In the genomic region with DNA sequence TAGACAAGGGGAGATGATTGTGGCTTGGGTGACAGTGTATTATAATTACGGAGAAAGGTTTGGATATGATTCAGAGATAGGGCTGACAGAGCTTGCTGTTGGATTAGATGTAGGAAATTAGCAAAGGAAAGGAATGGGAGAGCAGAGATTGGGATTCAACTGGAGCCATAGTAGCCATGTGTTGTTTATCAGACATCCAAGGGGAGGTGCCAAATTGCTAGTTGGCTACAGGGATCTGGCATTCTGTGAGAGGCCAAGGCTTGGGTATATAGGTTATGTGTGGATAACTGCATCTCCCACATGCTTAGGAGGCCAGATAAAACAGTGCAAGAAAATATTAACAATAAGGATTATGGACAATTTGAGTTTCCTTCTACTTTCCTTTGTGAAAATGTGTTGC, we compare ENCODE assay signal across 26 cellular contexts. TPM values are rescaled to one million over a fixed set of nuclear protein-coding genes. Genes with fewer than 3 reads are reported as not detected.
DNase-seq lines count a peak whose midpoint lies in the region; ATAC-seq and TF ChIP-seq lines count a peak whose summit lies in the region.
"Had no signal": no experiment of that assay in that cellular context is flagged by ENCODE, and none has a peak within 500 bp of the region (broad histone marks: within the 10 kb centered on the region; RNA-seq: fewer than 3 reads in every experiment).

No MANE protein-coding gene starts in this region.

- intact Hi-C loops in activated CD4-positive, alpha-beta T cell treated with anti-CD3 and anti-CD28 coated beads, Interleukin-2, amount 10 ng/mL, durations not matched to agents 24 days and 14 days (cut with micrococcal nuclease) = no loop called here
- intact Hi-C loops in CD4-positive, alpha-beta memory T cell (cut with micrococcal nuclease) = no loop called here
- intact Hi-C loops in gastrocnemius medialis (cut with DNase I; ENCODE audit: low total_unique reads) = no loop called here

- CTCF ChIA-PET in CD4-positive, alpha-beta memory T cell (lab: Charles Lee; ENCODE audit: partially characterized antibody) = interaction anchor here (2.4 to 3.0 kb wide), 2 partner anchors 29 to 32 kb away, joined by 7 to 8 read pairs; no protein-coding TSS in a partner anchor

- DNase-seq in activated CD4-positive, alpha-beta T cell treated with anti-CD3 and anti-CD28 coated beads, Interleukin-2, amount 10 ng/mL, durations not matched to agents 24 days and 14 days = peak; percentile 6
- no peak for DNase-seq in activated CD4-positive, alpha-beta T cell treated with anti-CD3 and anti-CD28 coated beads, Interleukin-2, amount 50 U/mL, for 48 hours
- DNase-seq in CD4-positive, alpha-beta memory T cell = no peak
- no peak for DNase-seq in immature natural killer cell
- DNase-seq in SJCRH30 = no peak
- no peak for DNase-seq in globus pallidus (ENCODE audit: low spot score)
- DNase-seq in gastrocnemius medialis = no peak
- DNase-seq: activated CD4-positive, CD25-positive, alpha-beta regulatory T cell treated with anti-CD3 and anti-CD28 coated beads, Interleukin-2, amount 50 U/mL, for 72 hours; activated naive CD4-positive, alpha-beta T cell treated with anti-CD3 and anti-CD28 coated beads for 36 hours; aorta; central memory CD4-positive, alpha-beta T cell; dermis blood vessel endothelial cell; DMS53; Karpas-422; left ventricle myocardium superior; NCI-H2171; NCI-H524; nephron progenitor cell; ovary; PC-9; retina; SHP77; stimulated activated CD4-positive, alpha-beta T cell treated with anti-CD3 and anti-CD28 coated beads, Interleukin-2, amount 100 ng/mL, for 24 hours; transverse colon had no signal

- no peak for TF ChIP-seq CTCF in gastrocnemius medialis (IDR thresholded peaks at IDR 0.05 in 4 of 5, conservative IDR thresholded peaks at IDR 0.05 in 1 of 5)

- in situ Hi-C loops in gastrocnemius medialis (cut with MboI; ENCODE audit: low sequenced_read_pairs in 4 of 4) = no loop called here

- H3K9me3 ChIP-seq in CD4-positive, alpha-beta memory T cell (ENCODE audit: control insufficient read depth in 1 of 2, low read length in 2 of 2) = no peaks in the 10 kb centered on the region
- no peaks in the 10 kb centered on the region for H3K9me3 ChIP-seq in SJCRH30 (replicated peaks)
- H3K9me3 ChIP-seq in gastrocnemius medialis = no peaks in the 10 kb centered on the region
- H3K9me3 ChIP-seq: ovary, transverse colon had no signal

- H3K27me3 ChIP-seq in CD4-positive, alpha-beta memory T cell (ENCODE audit: insufficient read depth, low read length) = no peaks in the 10 kb centered on the region
- no peaks in the 10 kb centered on the region for H3K27me3 ChIP-seq in SJCRH30
- no peaks in the 10 kb centered on the region for H3K27me3 ChIP-seq in gastrocnemius medialis
- H3K27me3 ChIP-seq: ovary, transverse colon had no signal

- H3K4me3 Mint-ChIP-seq in activated CD4-positive, alpha-beta T cell treated with anti-CD3 and anti-CD28 coated beads, Interleukin-2, amount 10 ng/mL, durations not matched to agents 24 days and 14 days = no peak overlapping the region
- no peak overlapping the region for H3K4me3 Mint-ChIP-seq in CD4-positive, alpha-beta memory T cell
- H3K4me3 Mint-ChIP-seq in activated T-helper 17 cell treated with anti-CD3 and anti-CD28 coated beads, Interleukin-2, amount 50 U/mL, for 72 hours = no peak overlapping the region
- H3K4me3 Mint-ChIP-seq in immature natural killer cell = no peak overlapping the region
- H3K4me3 Mint-ChIP-seq: activated naive CD4-positive, alpha-beta T cell treated with anti-CD3 and anti-CD28 coated beads for 36 hours; nephron progenitor cell had no signal

- ATAC-seq in activated T-helper 17 cell treated with anti-CD3 and anti-CD28 coated beads, Interleukin-2, amount 50 U/mL, for 72 hours (replicated peaks) = no peak
- no peak for ATAC-seq in gastrocnemius medialis
- ATAC-seq: HepG2, left ventricle myocardium superior had no signal

- no peak for TF ChIP-seq POLR2A in gastrocnemius medialis (IDR thresholded peaks at IDR 0.05)

- no peaks in the 10 kb centered on the region for H3K9me3 Mint-ChIP-seq in activated CD4-positive, alpha-beta T cell treated with anti-CD3 and anti-CD28 coated beads, Interleukin-2, amount 10 ng/mL, durations not matched to agents 24 days and 14 days
- peaks cover 0 to 8% (median 0%) of the 10 kb centered on the region in 8 donors for H3K9me3 Mint-ChIP-seq in CD4-positive, alpha-beta memory T cell
- no peaks in the 10 kb centered on the region for H3K9me3 Mint-ChIP-seq in activated T-helper 17 cell treated with anti-CD3 and anti-CD28 coated beads, Interleukin-2, amount 50 U/mL, for 72 hours
- no peaks in the 10 kb centered on the region for H3K9me3 Mint-ChIP-seq in immature natural killer cell
- H3K9me3 Mint-ChIP-seq: activated naive CD4-positive, alpha-beta T cell treated with anti-CD3 and anti-CD28 coated beads for 36 hours had no signal

- H3K36me3 Mint-ChIP-seq in activated CD4-positive, alpha-beta T cell treated with anti-CD3 and anti-CD28 coated beads, Interleukin-2, amount 10 ng/mL, durations not matched to agents 24 days and 14 days (ENCODE audit: low read depth) = peaks cover 78% of the 10 kb centered on the region
- peaks cover 84 to 85% of the 10 kb centered on the region in 2 donors for H3K36me3 Mint-ChIP-seq in CD4-positive, alpha-beta memory T cell
- peaks cover 98% of the 10 kb centered on the region for H3K36me3 Mint-ChIP-seq in activated T-helper 17 cell treated with anti-CD3 and anti-CD28 coated beads, Interleukin-2, amount 50 U/mL, for 72 hours (ENCODE audit: low read depth)
- peaks cover 17 to 47% (median 32%) of the 10 kb centered on the region in 3 donors for H3K36me3 Mint-ChIP-seq in immature natural killer cell

- H3K27ac ChIP-seq in CD4-positive, alpha-beta memory T cell (ENCODE audit: low read depth, low read length) = no peak overlapping the region
- H3K27ac ChIP-seq in SJCRH30 = no peak overlapping the region
- H3K27ac ChIP-seq in gastrocnemius medialis = no peak overlapping the region
- H3K27ac ChIP-seq: ovary, PC-9 had no signal

- H3K27ac Mint-ChIP-seq in activated CD4-positive, alpha-beta T cell treated with anti-CD3 and anti-CD28 coated beads, Interleukin-2, amount 10 ng/mL, durations not matched to agents 24 days and 14 days = no peak overlapping the region
- H3K27ac Mint-ChIP-seq in CD4-positive, alpha-beta memory T cell = peak overlapping the region in 4 of 7 donors; percentile 3 to 40 (median 21)
- peak overlapping the region; percentile 51 for H3K27ac Mint-ChIP-seq in activated T-helper 17 cell treated with anti-CD3 and anti-CD28 coated beads, Interleukin-2, amount 50 U/mL, for 72 hours
- peak overlapping the region in 5 of 6 donors; percentile 5 to 68 (median 43) for H3K27ac Mint-ChIP-seq in immature natural killer cell
- H3K27ac Mint-ChIP-seq: nephron progenitor cell had no signal

- no peaks in the 10 kb centered on the region for H3K4me1 ChIP-seq in CD4-positive, alpha-beta memory T cell (ENCODE audit: insufficient read depth, low read length)
- H3K4me1 ChIP-seq in SJCRH30 (no peaks in the 10 kb centered on the region), gastrocnemius medialis (no peaks in the 10 kb centered on the region)

- no peak overlapping the region for H3K4me3 ChIP-seq in CD4-positive, alpha-beta memory T cell (ENCODE audit: low read length in 2 of 2)
- H3K4me3 ChIP-seq in SJCRH30 (no peak overlapping the region), gastrocnemius medialis (no peak overlapping the region)
- H3K4me3 ChIP-seq: ovary, PC-9, transverse colon had no signal

- peaks cover 22% of the 10 kb centered on the region for H3K4me1 Mint-ChIP-seq in activated CD4-positive, alpha-beta T cell treated with anti-CD3 and anti-CD28 coated beads, Interleukin-2, amount 10 ng/mL, durations not matched to agents 24 days and 14 days
- peaks cover 10 to 38% (median 27%) of the 10 kb centered on the region in 4 donors for H3K4me1 Mint-ChIP-seq in CD4-positive, alpha-beta memory T cell
- H3K4me1 Mint-ChIP-seq in activated T-helper 17 cell treated with anti-CD3 and anti-CD28 coated beads, Interleukin-2, amount 50 U/mL, for 72 hours = peaks cover 14% of the 10 kb centered on the region
- peaks cover 29 to 51% of the 10 kb centered on the region in 2 donors for H3K4me1 Mint-ChIP-seq in immature natural killer cell
- H3K4me1 Mint-ChIP-seq: nephron progenitor cell had no signal

- H3K36me3 ChIP-seq in CD4-positive, alpha-beta memory T cell (ENCODE audit: insufficient read depth, low read length) = peaks cover 41% of the 10 kb centered on the region
- no peaks in the 10 kb centered on the region for H3K36me3 ChIP-seq in SJCRH30
- peaks cover 4 to 37% of the 10 kb centered on the region in 2 donors for H3K36me3 ChIP-seq in gastrocnemius medialis
- H3K36me3 ChIP-seq: ovary had no signal

- POLR2A ChIA-PET in CD4-positive, alpha-beta memory T cell (lab: Charles Lee; ENCODE audit: partially characterized antibody) = no interaction called here

- no peaks in the 10 kb centered on the region for H3K27me3 Mint-ChIP-seq in activated CD4-positive, alpha-beta T cell treated with anti-CD3 and anti-CD28 coated beads, Interleukin-2, amount 10 ng/mL, durations not matched to agents 24 days and 14 days
- H3K27me3 Mint-ChIP-seq in CD4-positive, alpha-beta memory T cell = no peaks in the 10 kb centered on the region
- H3K27me3 Mint-ChIP-seq in activated T-helper 17 cell treated with anti-CD3 and anti-CD28 coated beads, Interleukin-2, amount 50 U/mL, for 72 hours = no peaks in the 10 kb centered on the region
- H3K27me3 Mint-ChIP-seq in immature natural killer cell (ENCODE audit: low read depth in 3 of 3) = peaks cover 2 to 5% (median 4%) of the 10 kb centered on the region in 3 donors

RNA-seq across cellular contexts. Expression of gene CSGALNACT2, which starts 34.9 kb away (rescaled TPM):
- total RNA-seq in activated CD4-positive, alpha-beta T cell treated with anti-CD3 and anti-CD28 coated beads, Interleukin-2, amount 10 ng/mL, durations not matched to agents 24 days and 14 days = 24.7 and 25.9 TPM in 2 replicates
- total RNA-seq in CD4-positive, alpha-beta memory T cell = 10 to 100 TPM; 45.3 to 48.2 TPM
- 10 to 100 TPM; 21.1 to 23.5 TPM for polyA plus RNA-seq in CD4-positive, alpha-beta memory T cell
- 10 to 100 TPM; 31.6 to 36.3 TPM for total RNA-seq in activated T-helper 17 cell treated with anti-CD3 and anti-CD28 coated beads, Interleukin-2, amount 50 U/mL, for 72 hours
- polyA plus RNA-seq in immature natural killer cell = 10 to 100 TPM; 14.8 to 27.6 (median 17.6) TPM
- 5.9 and 7.9 TPM in 2 replicates for total RNA-seq in SJCRH30 (2014; rRNA removed; shearing (Covaris generic))
- 10 to 100 TPM; 12.3 to 17.3 (median 14.1) TPM for total RNA-seq in gastrocnemius medialis
